ENCODE assay signal across 22 cellular contexts in the genomic region with DNA sequence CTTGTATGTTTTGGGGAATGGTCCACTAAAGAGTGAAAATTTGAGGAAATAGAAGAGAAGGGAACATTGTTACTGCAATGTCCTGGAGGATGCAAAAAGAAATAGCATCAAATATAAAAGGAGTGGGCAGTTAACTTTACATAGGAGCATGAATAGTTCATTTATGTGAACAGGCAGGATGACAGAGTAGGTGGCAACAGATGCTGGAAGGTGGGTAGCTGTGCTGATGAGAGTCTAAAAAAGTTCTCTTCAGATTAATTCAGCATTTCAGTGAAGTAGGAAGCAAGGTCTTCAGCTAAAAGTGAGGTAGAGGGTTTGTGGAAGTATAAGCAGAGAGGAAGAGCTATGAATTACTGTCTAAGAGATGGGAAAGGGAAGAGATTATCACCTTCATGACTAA.
"Had no signal": no experiment of that assay in that cellular context is flagged by ENCODE, and none has a peak within 500 bp of the region (broad histone marks: within the 10 kb centered on the region; RNA-seq: fewer than 3 reads in every experiment).

No MANE protein-coding gene starts in this region.

- H3K4me1 ChIP-seq: colonic mucosa, esophagus muscularis mucosa, esophagus squamous epithelium, foreskin keratinocyte, gastrocnemius medialis, gastroesophageal sphincter, heart left ventricle, heart right ventricle had no signal

- H3K36me3 ChIP-seq: colonic mucosa, esophagus muscularis mucosa, esophagus squamous epithelium, gastrocnemius medialis, gastroesophageal sphincter, heart left ventricle, heart right ventricle had no signal

- DNase-seq: colonic mucosa; cortex of kidney; dermis blood vessel endothelial cell; dorsolateral prefrontal cortex; effector CD4-positive, alpha-beta T cell; effector CD8-positive, alpha-beta T cell; effector memory CD4-positive, alpha-beta T cell; effector memory CD8-positive, alpha-beta T cell; endodermal cell; erythroblast; esophagus squamous epithelium; foreskin fibroblast; foreskin keratinocyte; foreskin melanocyte; gastrocnemius medialis; glutamatergic neuron; heart left ventricle; heart right ventricle had no signal

- H3K27ac ChIP-seq: colonic mucosa, coronary artery, dorsolateral prefrontal cortex, epithelial cell of prostate, esophagus muscularis mucosa, esophagus squamous epithelium, foreskin keratinocyte, gastrocnemius medialis, gastroesophageal sphincter, heart left ventricle, heart right ventricle had no signal

- H3K27me3 ChIP-seq: colonic mucosa, esophagus muscularis mucosa, esophagus squamous epithelium, foreskin keratinocyte, gastrocnemius medialis, gastroesophageal sphincter, heart left ventricle, heart right ventricle had no signal

- H3K4me3 ChIP-seq: colonic mucosa, coronary artery, dorsolateral prefrontal cortex, esophagus muscularis mucosa, esophagus squamous epithelium, gastrocnemius medialis, gastroesophageal sphincter, heart left ventricle, heart right ventricle had no signal

- H3K9me3 ChIP-seq: colonic mucosa, gastrocnemius medialis had no signal
